ENCODE assay signal across 8 cellular contexts in the genomic region with DNA sequence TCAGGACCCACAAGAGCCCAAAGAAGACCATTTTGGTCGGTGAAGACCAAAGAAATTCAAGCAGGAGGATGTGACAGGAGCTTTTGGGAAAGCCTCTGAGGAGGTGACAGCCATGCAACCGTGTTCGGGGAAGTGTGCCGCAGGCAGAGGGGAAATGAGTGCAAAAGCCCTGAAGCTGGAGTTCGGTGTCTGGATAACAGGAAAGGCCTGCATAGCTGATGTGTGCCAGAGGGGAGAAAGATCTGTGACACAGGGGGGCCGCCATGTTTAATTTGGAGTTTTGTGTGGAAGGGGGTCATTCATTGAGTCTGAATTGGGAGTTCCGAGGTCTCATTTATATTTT. TPM values are rescaled to one million over a fixed set of nuclear protein-coding genes. Genes with fewer than 3 reads are reported as not detected.
A peak's percentile ranks its signal among the peaks of the same experiment; 100 is the strongest.
DNase-seq lines count a peak whose midpoint lies in the region; ATAC-seq and TF ChIP-seq lines count a peak whose summit lies in the region.

No MANE protein-coding gene starts in this region.

- H3K4me3 ChIP-seq in colonic mucosa (peak overlapping the region; percentile 70), upper lobe of right lung (peak overlapping the region; percentile 82)

- H3K9me3 Mint-ChIP-seq in memory B cell, result no peaks in the 10 kb centered on the region

- H3K9ac ChIP-seq in colonic mucosa (ENCODE audit: low read depth in 2 of 2, low read length in 2 of 2), result peak overlapping the region; percentile 99

- H3K36me3 ChIP-seq in colonic mucosa (no peaks in the 10 kb centered on the region), upper lobe of right lung (no peaks in the 10 kb centered on the region)

- ATAC-seq in memory B cell (ENCODE audit: low read depth), result no peak
- ATAC-seq in upper lobe of right lung, result peak; percentile 0
- ATAC-seq in HG02981 (IDR thresholded peaks at IDR 0.05; ENCODE audit: unreplicated experiment), result no peak

- H3K9me3 ChIP-seq in colonic mucosa, result no peaks in the 10 kb centered on the region
- H3K9me3 ChIP-seq in upper lobe of right lung, result no peaks in the 10 kb centered on the region

- H3K4me1 Mint-ChIP-seq in memory B cell, result peaks cover 51% of the 10 kb centered on the region

- peak overlapping the region; percentile 97 for H3K27ac ChIP-seq in colonic mucosa
- H3K27ac ChIP-seq in upper lobe of right lung, result peak overlapping the region; percentile 99

- peaks cover 5% of the 10 kb centered on the region for H3K36me3 Mint-ChIP-seq in memory B cell

- H3K4me1 ChIP-seq in colonic mucosa (peaks cover 11% of the 10 kb centered on the region), upper lobe of right lung (peaks cover 54% of the 10 kb centered on the region)

- no peaks in the 10 kb centered on the region for H3K27me3 Mint-ChIP-seq in memory B cell

- intact Hi-C loops in colonic mucosa (cut with DNase I), result loop anchor here (10.0 kb wide), 1 partner anchor 53 kb away; the partner anchor contains the start of gene TXNDC11
- intact Hi-C loops in upper lobe of right lung (cut with DNase I), result no loop called here

- peak overlapping the region; percentile 99 for H3K27ac Mint-ChIP-seq in memory B cell

- H3K27me3 ChIP-seq in colonic mucosa, result no peaks in the 10 kb centered on the region
- no peaks in the 10 kb centered on the region for H3K27me3 ChIP-seq in upper lobe of right lung

- TF ChIP-seq CTCF in colonic mucosa (IDR thresholded peaks at IDR 0.05) (no peak), upper lobe of right lung (IDR thresholded peaks at IDR 0.05) (no peak)

- peak overlapping the region; percentile 90 for H3K4me3 Mint-ChIP-seq in memory B cell

- DNase-seq in DMS 273 (lab: John Stamatoyannopoulos, UW; ENCODE audit: unreplicated experiment) (peak; percentile 65), DMS 273 treated with DMSO at 0.1 percent for 48 hours (lab: John Stamatoyannopoulos, UW) (no peak), NCI-H69 (lab: John Stamatoyannopoulos, UW) (peak; percentile 68), colonic mucosa (peak; percentile 34), memory B cell (ENCODE audit: low spot score in 2 of 2) (peak in 1 of 2 donors; percentile 12), upper lobe of right lung (no peak), NCI-H2196 (lab: John Stamatoyannopoulos, UW; ENCODE audit: unreplicated experiment) (no peak)

RNA-seq across cellular contexts. Expression of gene ZC3H7A, which starts 0.9 kb away (rescaled TPM):
- total RNA-seq in colonic mucosa (10 to 100 TPM; 40.2 to 47.1 TPM), upper lobe of right lung (71.2 TPM)

RNA-seq across cellular contexts. Expression of gene RSL1D1, which starts 53.4 kb away (rescaled TPM):
- total RNA-seq in colonic mucosa, result 10 to 100 TPM; 89.5 to 99.3 TPM
- 117 TPM for total RNA-seq in upper lobe of right lung

RNA-seq across cellular contexts. Expression of gene TXNDC11, which starts 55.3 kb away (rescaled TPM):
- 10 to 100 TPM; 52.0 to 62.1 TPM for total RNA-seq in colonic mucosa
- 99.2 TPM for total RNA-seq in upper lobe of right lung

Comparison
In these comparisons a context has a peak if more than half of its experiments do, and no peak if none do; other contexts are left out.
1. DNase-seq: peak in DMS 273 (single experiment), NCI-H69 (single experiment) and colonic mucosa (single experiment); none in DMS 273 treated with DMSO at 0.1 percent for 48 hours (single experiment), upper lobe of right lung (single experiment) and NCI-H2196 (single experiment).